23 cellular contexts compared by ENCODE assay signal in genomic region chr2:173502296-173502695, GRCh38.
"Had no signal": no experiment of that assay in that cellular context is flagged by ENCODE, and none has a peak within 500 bp of the region (broad histone marks: within the 10 kb centered on the region; RNA-seq: fewer than 3 reads in every experiment).

No MANE protein-coding gene starts in this region.

- H3K4me3 ChIP-seq: stomach, suprapubic skin, testis, thoracic aorta, thyroid gland, tibial artery, tibial nerve, transverse colon, upper lobe of left lung, upper lobe of right lung, uterus, vagina had no signal

- H3K36me3 ChIP-seq: stomach, suprapubic skin, thoracic aorta, thyroid gland, tibial artery, tibial nerve, transverse colon, upper lobe of left lung, upper lobe of right lung, uterus, vagina had no signal

- H3K27me3 ChIP-seq: stomach, suprapubic skin, testis, thyroid gland, tibial artery, tibial nerve, transverse colon, upper lobe of left lung, upper lobe of right lung, uterus, vagina had no signal

- H3K9me3 ChIP-seq: suprapubic skin, testis, thoracic aorta, thyroid gland, tibial artery, upper lobe of right lung, uterus, vagina had no signal

- H3K27ac ChIP-seq: stomach, suprapubic skin, testis, thoracic aorta, thyroid gland, tibial artery, tibial nerve, transverse colon, upper lobe of left lung, upper lobe of right lung, uterus, vagina had no signal

- DNase-seq: stimulated activated CD4-positive, alpha-beta T cell treated with anti-CD3 and anti-CD28 coated beads, Interleukin-2, amount 100 ng/mL, for 48 hours; stimulated activated CD4-positive, alpha-beta T cell treated with anti-CD3 and anti-CD28 coated beads, Interleukin-4, amount 100 ng/mL, for 1 hour; stimulated activated CD4-positive, alpha-beta T cell treated with anti-CD3 and anti-CD28 coated beads, Interleukin-4, amount 100 ng/mL, for 24 hours; stimulated activated CD4-positive, alpha-beta T cell treated with anti-CD3 and anti-CD28 coated beads, Interleukin-4, amount 100 ng/mL, for 4 hours; stimulated activated CD8-positive, alpha-beta memory T cell treated with anti-CD3 and anti-CD28 coated beads, Interleukin-4, amount 100 ng/mL, for 48 hours; stimulated activated naive B cell treated with anti-CD40 and anti-IgM and Interleukin-4, amounts not matched to agents 10 μg/mL and 1 μg/mL and 100 μg/mL, for 72 hours; stimulated activated naive CD4-positive, alpha-beta T cell; stimulated activated naive CD4-positive, alpha-beta T cell treated with Interleukin-2 at 50 U/mL for 16 hours; stimulated activated naive CD8-positive, alpha-beta T cell treated with anti-CD3 and anti-CD28 coated beads, Interleukin-15, amount 100 ng/mL, for 72 hours; stimulated activated naive CD8-positive, alpha-beta T cell treated with anti-CD3 and anti-CD28 coated beads, Interleukin-15, Interleukin-2, amounts not matched to agents 100 U/mL and 50 U/mL, for 24 hours; stomach; substantia nigra; testis; thyroid gland; tibial artery; transverse colon; upper lobe of left lung; upper lobe of right lung; uterus had no signal

- H3K4me1 ChIP-seq: stomach, suprapubic skin, testis, thyroid gland, tibial artery, tibial nerve, transverse colon, upper lobe of left lung, upper lobe of right lung, uterus, vagina had no signal
